10 cellular contexts compared by ENCODE assay signal in genomic region chr4:125368684-125369083, GRCh38. TPM values are rescaled to one million over a fixed set of nuclear protein-coding genes. Genes with fewer than 3 reads are reported as not detected.
DNase-seq lines count a peak whose midpoint lies in the region; ATAC-seq and TF ChIP-seq lines count a peak whose summit lies in the region.
"Had no signal": no experiment of that assay in that cellular context is flagged by ENCODE, and none has a peak within 500 bp of the region (broad histone marks: within the 10 kb centered on the region; RNA-seq: fewer than 3 reads in every experiment).

No MANE protein-coding gene starts in this region.

- H4K12ac ChIP-seq in trophoblast cell (ENCODE audit: low read depth, low read length): no peak overlapping the region

- no peak overlapping the region for H2BK120ac ChIP-seq in trophoblast cell (ENCODE audit: insufficient read depth, low read length, poor library complexity)

- no peak for TF ChIP-seq POLR2A in spleen (IDR thresholded peaks at IDR 0.05)

- no peaks in the 10 kb centered on the region for H3K79me2 ChIP-seq in trophoblast cell (ENCODE audit: control insufficient read depth, insufficient read depth, low read length, poor library complexity)

- H2AK5ac ChIP-seq in trophoblast cell (ENCODE audit: low read length): no peak overlapping the region

- no peak overlapping the region for H3K4ac ChIP-seq in trophoblast cell (ENCODE audit: low read depth, low read length)

- no peak overlapping the region for H4K91ac ChIP-seq in trophoblast cell (ENCODE audit: low read depth, low read length)

- no peak for ATAC-seq in GM18873 (IDR thresholded peaks at IDR 0.05; ENCODE audit: low FRiP score, unreplicated experiment)

- H3K9me3 ChIP-seq in spleen: peaks cover 0 to 16% (median 0%) of the 10 kb centered on the region in 8 donors
- H3K9me3 ChIP-seq in trophoblast cell (ENCODE audit: insufficient read depth, low read depth, low read length): no peaks in the 10 kb centered on the region

- WGBS in spleen, 5 donors: 49 to 69% (median 59%) methylated on average over 3 of the region's 3 CpGs
- no CpG with 5 or more reads among the region's 3 CpGs for WGBS in trophoblast cell (ENCODE audit: extremely low coverage, insufficient coverage, insufficient read length)

- no peak overlapping the region for H4K8ac ChIP-seq in trophoblast cell (ENCODE audit: low read depth, low read length)

- H3K36me3 ChIP-seq in spleen: no peaks in the 10 kb centered on the region
- no peaks in the 10 kb centered on the region for H3K36me3 ChIP-seq in trophoblast cell (ENCODE audit: control insufficient read depth in 1 of 2, insufficient read depth in 2 of 2, low read length in 2 of 2)

- H3K27ac ChIP-seq in spleen (peak overlapping the region; percentile 1 to 63 (median 44)), trophoblast cell (ENCODE audit: low read depth, low read length) (no peak overlapping the region)

- H3K9ac ChIP-seq in trophoblast cell (ENCODE audit: low read length): no peak overlapping the region

- no peaks in the 10 kb centered on the region for H3K79me1 ChIP-seq in trophoblast cell (ENCODE audit: low read length)

- H3K4me3 ChIP-seq in spleen (peak overlapping the region in 4 of 8 donors; percentile 11 to 51 (median 20)), trophoblast cell (ENCODE audit: low read depth, low read length) (no peak overlapping the region)

- H3K18ac ChIP-seq in trophoblast cell (ENCODE audit: low read length): no peak overlapping the region

- no peak overlapping the region for H3K14ac ChIP-seq in trophoblast cell (ENCODE audit: low read length)

- DNase-seq in GM04503 (ENCODE audit: low read depth) (peak; percentile 34), amniotic stem cell (lab: John Stamatoyannopoulos, UW) (peak; percentile 55), glomerular visceral epithelial cell (ENCODE audit: extremely low spot score) (peak; percentile 47), spleen (no peak), NCI-H146 (lab: John Stamatoyannopoulos, UW) (no peak), trophoblast cell (no peak)
- DNase-seq in effector CD8-positive, alpha-beta T cell (lab: John Stamatoyannopoulos, UW): no peak
- DNase-seq: T-helper 9 cell had no signal

- no peak overlapping the region for H3K23ac ChIP-seq in trophoblast cell (ENCODE audit: low read length)

- no peak overlapping the region for H2BK5ac ChIP-seq in trophoblast cell (ENCODE audit: low read depth, low read length, poor library complexity)

- no peaks in the 10 kb centered on the region for H3K4me1 ChIP-seq in spleen
- H3K4me1 ChIP-seq in trophoblast cell (ENCODE audit: control insufficient read depth in 1 of 2, insufficient read depth in 2 of 2, low read length in 2 of 2): no peaks in the 10 kb centered on the region

- H3K27me3 ChIP-seq in spleen (replicated peaks in 1 of 7) (no peaks in the 10 kb centered on the region), trophoblast cell (ENCODE audit: insufficient read depth, low read length) (no peaks in the 10 kb centered on the region)

- TF ChIP-seq CTCF in spleen (IDR thresholded peaks at IDR 0.05 in 8 of 11, conservative IDR thresholded peaks at IDR 0.05 in 3 of 11): no peak

- intact Hi-C loops in spleen (cut with DNase I; ENCODE audit: low total_unique reads): no loop called here

- H3K4me2 ChIP-seq in trophoblast cell (ENCODE audit: low read length): no peak overlapping the region

- H2BK12ac ChIP-seq in trophoblast cell (ENCODE audit: low read length): no peak overlapping the region

- H2AFZ ChIP-seq in trophoblast cell (ENCODE audit: insufficient read depth, low read length, poor library complexity): no peak overlapping the region

RNA-seq across cellular contexts. Expression of gene FAT4, which starts 53.9 kb away (rescaled TPM):
- 10 to 100 TPM; 11.2 to 41.2 (median 26.6) TPM for total RNA-seq in spleen
- under 1 TPM; 0.24 to 0.90 (median 0.41) TPM for polyA plus RNA-seq in spleen
- 0.16 and 0.25 TPM in 2 replicates for polyA plus RNA-seq in trophoblast cell (2013)
- total RNA-seq: activated T-helper 2 cell treated with anti-CD3 and anti-CD28 coated beads, Interferon-gamma antibody, Interleukin-2, Interleukin-4, amounts not matched to agents 10 μg/mL and 5 μg/mL and 100 μg/mL, durations not matched to agents 14 hours and 24 hours and 36 hours had no signal

Comparison
In these comparisons a context has a peak if more than half of its experiments do, and no peak if none do; other contexts are left out.
1. DNase-seq: peak in GM04503 (single experiment), amniotic stem cell (single experiment) and glomerular visceral epithelial cell (single experiment); none in spleen (single experiment), NCI-H146 (single experiment), trophoblast cell (0 of 2) and effector CD8-positive, alpha-beta T cell (single experiment).